Comparison of ENCODE assay signal across 27 cellular contexts in genomic region chr14:88838015-88838414, GRCh38. TPM values are rescaled to one million over a fixed set of nuclear protein-coding genes. Genes with fewer than 3 reads are reported as not detected.
"Had no signal": no experiment of that assay in that cellular context is flagged by ENCODE, and none has a peak within 500 bp of the region (broad histone marks: within the 10 kb centered on the region; RNA-seq: fewer than 3 reads in every experiment).

No MANE protein-coding gene starts in this region.

- H3K9me3 Mint-ChIP-seq: activated T-cell treated with anti-CD3 and anti-CD28 coated beads, Interleukin-2, amount 50 U/mL, for 4 hours; activated T-helper 2 cell treated with anti-CD3 and anti-CD28 coated beads, Interferon-gamma antibody, Interleukin-2, Interleukin-4, amounts not matched to agents 10 μg/mL and 5 μg/mL and 100 μg/mL, durations not matched to agents 14 hours and 24 hours and 36 hours; nephron; stimulated activated naive CD8-positive, alpha-beta T cell treated with anti-CD3 and anti-CD28 coated beads, Interleukin-15, Interleukin-2, amounts not matched to agents 100 ng/mL and 50 ng/mL, for 24 hours; WTC11 had no signal

- H3K27me3 ChIP-seq: adrenal gland, ascending aorta, pancreas, tibial nerve, uterus had no signal

- H3K27ac Mint-ChIP-seq: activated naive CD8-positive, alpha-beta T cell; activated T-helper 2 cell treated with anti-CD3 and anti-CD28 coated beads, Interferon-gamma antibody, Interleukin-2, Interleukin-4, amounts not matched to agents 10 μg/mL and 5 μg/mL and 100 μg/mL, durations not matched to agents 14 hours and 24 hours and 36 hours; nephron; stimulated activated naive CD8-positive, alpha-beta T cell treated with anti-CD3 and anti-CD28 coated beads, Interleukin-15, Interleukin-2, amounts not matched to agents 100 ng/mL and 50 ng/mL, for 24 hours; WTC11 had no signal

- H3K36me3 ChIP-seq: adrenal gland, pancreas, uterus had no signal

- H3K4me3 Mint-ChIP-seq: activated naive CD8-positive, alpha-beta T cell; activated T-cell treated with anti-CD3 and anti-CD28 coated beads, Interleukin-2, amount 50 U/mL, for 4 hours; nephron; stimulated activated naive CD8-positive, alpha-beta T cell treated with anti-CD3 and anti-CD28 coated beads, Interleukin-15, Interleukin-2, amounts not matched to agents 100 ng/mL and 50 ng/mL, for 24 hours; WTC11 had no signal

- H3K4me3 ChIP-seq: adrenal gland, ascending aorta, pancreas, tibial nerve, uterus had no signal

- DNase-seq: activated CD4-positive, alpha-beta T cell treated with anti-CD3 and anti-CD28 coated beads, Interleukin-2, amount 50 U/mL, for 4 hours; activated CD8-positive, alpha-beta memory T cell treated with anti-CD3 and anti-CD28 coated beads, Interleukin-2, amount 50 U/mL, for 48 hours; activated naive CD4-positive, alpha-beta T cell; activated T-cell treated with anti-CD3 and anti-CD28 coated beads, Interleukin-2, amount 50 U/mL, for 4 hours; adrenal gland; central memory CD4-positive, alpha-beta T cell; dermis blood vessel endothelial cell; effector CD8-positive, alpha-beta T cell; erythroblast; foreskin fibroblast; left ventricle myocardium superior; mammary epithelial cell; pancreas; right cardiac atrium; stimulated activated CD4-positive, alpha-beta T cell treated with anti-CD3 and anti-CD28 coated beads, Interleukin-12 subunit alpha, Interleukin-12 subunit beta, amount 100 ng/mL, for 4 hours; substantia nigra; T-helper 9 cell; uterus had no signal

- H3K27ac ChIP-seq: adrenal gland, ascending aorta, pancreas, tibial nerve, uterus had no signal

- ATAC-seq: activated T-cell treated with anti-CD3 and anti-CD28 coated beads, Interleukin-2, amount 50 U/mL, for 4 hours; left ventricle myocardium superior; pancreas; right cardiac atrium; WTC11 had no signal

- H3K36me3 Mint-ChIP-seq: WTC11 had no signal

- H3K9me3 ChIP-seq: adrenal gland, ascending aorta, pancreas, tibial nerve, uterus had no signal

RNA-seq across cellular contexts. Expression of gene EML5, which starts 45.3 kb away (rescaled TPM):
- total RNA-seq: glomerular endothelial cell, myocyte had no signal
